Comparison of ENCODE assay signal across 6 cellular contexts in genomic region chr16:28691722-28692121, GRCh38. TPM values are rescaled to one million over a fixed set of nuclear protein-coding genes. Genes with fewer than 3 reads are reported as not detected.
"Had no signal": no experiment of that assay in that cellular context is flagged by ENCODE, and none has a peak within 500 bp of the region (broad histone marks: within the 10 kb centered on the region; RNA-seq: fewer than 3 reads in every experiment).

No MANE protein-coding gene starts in this region.

RNA-seq across cellular contexts. Expression of gene NPIPB8, which starts 53.9 kb away (rescaled TPM):
- total RNA-seq: activated naive CD4-positive, alpha-beta T cell treated with anti-CD3 and anti-CD28 coated beads for 36 hours; activated T-helper 17 cell treated with anti-CD3 and anti-CD28 coated beads, Interleukin-2, amount 50 U/mL, for 72 hours; adrenal gland; ascending aorta; bronchial epithelial cell; cardiac muscle cell had no signal
- polyA plus RNA-seq: adrenal gland had no signal

RNA-seq across cellular contexts. Expression of gene NPIPB9, which starts 59.9 kb away (rescaled TPM):
- total RNA-seq: ascending aorta had no signal
